ENCODE assay signal across 26 cellular contexts in genomic region chr9:110278080-110278707, GRCh38. TPM values are rescaled to one million over a fixed set of nuclear protein-coding genes. Genes with fewer than 3 reads are reported as not detected.
DNase-seq lines count a peak whose midpoint lies in the region; ATAC-seq, FAIRE-seq and TF ChIP-seq lines count a peak whose summit lies in the region.
"Had no signal": no experiment of that assay in that cellular context is flagged by ENCODE, and none has a peak within 500 bp of the region (broad histone marks: within the 10 kb centered on the region; RNA-seq: fewer than 3 reads in every experiment).

No MANE protein-coding gene starts in this region.

- H3K4me1 ChIP-seq in HCT116 (ENCODE audit: control insufficient read depth in 1 of 2, insufficient read depth in 2 of 2, low read length in 2 of 2) (peaks cover 33 to 61% of the 10 kb centered on the region in 2 experiments), keratinocyte (ENCODE audit: control insufficient read depth, extremely low read depth, insufficient read depth, low read length) (peaks cover 29% of the 10 kb centered on the region)
- H3K4me1 ChIP-seq: tibial artery had no signal

- H2AFZ ChIP-seq in HCT116 (ENCODE audit: low read depth, low read length, poor library complexity, severe bottlenecking): peak overlapping the region; percentile 88
- no peak overlapping the region for H2AFZ ChIP-seq in keratinocyte (ENCODE audit: control insufficient read depth, low read length)

- peak; percentile 2; the same call in 1 of the 2 replicates for TF ChIP-seq RAD21 in HCT116 (IDR thresholded peaks at IDR 0.05; ENCODE audit: low read depth)

- DNase-seq in Daoy (ENCODE audit: low read depth) (peak; percentile 31), HCT116 (ENCODE audit: low read depth, low spot score) (peak; percentile 61), RWPE1 (ENCODE audit: low spot score) (peak; percentile 68), keratinocyte (ENCODE audit: low read depth, low spot score) (no peak), DMS79 treated with DMSO at 0.1 percent for 48 hours (lab: John Stamatoyannopoulos, UW) (no peak), NCI-H1694 (lab: John Stamatoyannopoulos, UW) (no peak)
- DNase-seq in activated naive CD8-positive, alpha-beta T cell treated with anti-CD3 and anti-CD28 coated beads for 36 hours: no peak
- DNase-seq: activated effector memory CD4-positive, alpha-beta T cell treated with anti-CD3 and anti-CD28 coated beads, Interleukin-2, amount 50 U/mL, for 16 hours; activated naive CD8-positive, alpha-beta T cell treated with anti-CD3 and anti-CD28 coated beads, Interleukin-2, amount 50 U/mL, for 24 hours; brain microvascular endothelial cell; CD8-positive, alpha-beta memory T cell; GOT3; MV-4-11; NCI-H2029 treated with DMSO at 0.1 percent for 48 hours; NCI-H446 treated with DMSO at 0.1 percent for 48 hours; stimulated activated CD4-positive, alpha-beta T cell treated with anti-CD3 and anti-CD28 coated beads, Interleukin-12 subunit alpha, Interleukin-12 subunit beta, amount 100 ng/mL, for 4 hours; stimulated activated CD4-positive, alpha-beta T cell treated with anti-CD3 and anti-CD28 coated beads, Interleukin-4, amount 100 ng/mL, for 4 hours; tibial artery had no signal

- H3K27ac Mint-ChIP-seq in activated naive CD8-positive, alpha-beta T cell treated with anti-CD3 and anti-CD28 coated beads for 36 hours: no peak overlapping the region
- H3K27ac Mint-ChIP-seq: activated naive CD8-positive, alpha-beta T cell treated with anti-CD3 and anti-CD28 coated beads, Interleukin-2, amount 50 U/mL, for 24 hours; CD8-positive, alpha-beta memory T cell; memory B cell; stimulated activated naive CD8-positive, alpha-beta T cell treated with anti-CD3 and anti-CD28 coated beads, Interleukin-15, Interleukin-2, amounts not matched to agents 100 ng/mL and 50 ng/mL, for 24 hours; T-helper 2 cell treated with Interferon-gamma antibody and Interleukin-4, amounts not matched to agents 5 μg/mL and 100 μg/mL, for 36 hours had no signal

- intact Hi-C loops in HCT116 (cut with micrococcal nuclease): no loop called here

- H4K20me1 ChIP-seq in HCT116 (ENCODE audit: insufficient read depth) (no peaks in the 10 kb centered on the region), keratinocyte (ENCODE audit: control insufficient read depth, extremely low read depth, insufficient read depth, low read length) (no peaks in the 10 kb centered on the region)

- H3K4me1 Mint-ChIP-seq in activated naive CD8-positive, alpha-beta T cell treated with anti-CD3 and anti-CD28 coated beads for 36 hours: peaks cover 2% of the 10 kb centered on the region
- H3K4me1 Mint-ChIP-seq: CD8-positive, alpha-beta memory T cell; memory B cell had no signal

- H3K9me1 ChIP-seq in keratinocyte (ENCODE audit: control insufficient read depth, extremely low read depth, insufficient read depth, low read length): no peaks in the 10 kb centered on the region

- H3K27me3 Mint-ChIP-seq in activated naive CD8-positive, alpha-beta T cell treated with anti-CD3 and anti-CD28 coated beads for 36 hours: no peaks in the 10 kb centered on the region

- no peak overlapping the region for H3K4me3 Mint-ChIP-seq in activated naive CD8-positive, alpha-beta T cell treated with anti-CD3 and anti-CD28 coated beads for 36 hours
- H3K4me3 Mint-ChIP-seq: activated naive CD8-positive, alpha-beta T cell treated with anti-CD3 and anti-CD28 coated beads, Interleukin-2, amount 50 U/mL, for 24 hours; CD8-positive, alpha-beta memory T cell; memory B cell; stimulated activated naive CD8-positive, alpha-beta T cell treated with anti-CD3 and anti-CD28 coated beads, Interleukin-15, Interleukin-2, amounts not matched to agents 100 ng/mL and 50 ng/mL, for 24 hours; T-helper 2 cell treated with Interferon-gamma antibody and Interleukin-4, amounts not matched to agents 5 μg/mL and 100 μg/mL, for 36 hours had no signal

- H3K4me2 ChIP-seq in HCT116 (ENCODE audit: low read length) (peak overlapping the region; percentile 89), keratinocyte (ENCODE audit: control insufficient read depth, extremely low read depth, insufficient read depth, low read depth, low read length) (peak overlapping the region; percentile 30)

- dilution Hi-C loops in keratinocyte (cut with MboI; ENCODE audit: extremely low pct_ligation_motif_present, low sequenced_read_pairs): no loop called here

- CTCF ChIA-PET in HCT116 (lab: Charles Lee) (interaction anchor here (0.6 kb wide), 1 partner anchor 1067 kb away, joined by 3 read pairs; no protein-coding TSS in a partner anchor), RWPE1 (lab: Yijun Ruan, JAX) (no interaction called here)

- POLR2A ChIA-PET in HCT116 (lab: Charles Lee) (interaction anchor here (0.6 to 2.4 kb wide), 3 partner anchors 21 to 732 kb away, joined by 3 to 23 read pairs (median 3); partner anchors contain the start of gene TXN), RWPE1 (lab: Yijun Ruan, JAX; ENCODE audit: low non-redundant PET) (no interaction called here)

- H3K27me3 ChIP-seq in HCT116 (ENCODE audit: insufficient read depth, low read length) (no peaks in the 10 kb centered on the region), keratinocyte (ENCODE audit: control insufficient read depth, extremely low read depth, insufficient read depth, low read length) (no peaks in the 10 kb centered on the region)
- H3K27me3 ChIP-seq: brain microvascular endothelial cell had no signal

- ATAC-seq in HCT116 (peak; percentile 65), GM21390 (IDR thresholded peaks at IDR 0.05; ENCODE audit: unreplicated experiment) (no peak)
- ATAC-seq: activated naive CD8-positive, alpha-beta T cell treated with anti-CD3 and anti-CD28 coated beads, Interleukin-2, amount 50 U/mL, for 24 hours had no signal

- no peaks in the 10 kb centered on the region for H3K36me3 Mint-ChIP-seq in activated naive CD8-positive, alpha-beta T cell treated with anti-CD3 and anti-CD28 coated beads for 36 hours
- H3K36me3 Mint-ChIP-seq: CD8-positive, alpha-beta memory T cell; memory B cell had no signal

- H3K4me3 ChIP-seq in HCT116 (replicated peaks in 1 of 2; ENCODE audit: low read depth in 1 of 2, low read length in 2 of 2) (peak overlapping the region in 1 of 2 experiments; percentile 52; a peak in 2 of 4 replicates), keratinocyte (ENCODE audit: control insufficient read depth in 2 of 3, extremely low read depth in 1 of 3, insufficient read depth in 2 of 3, low read depth in 1 of 3, low read length in 3 of 3) (no peak overlapping the region)
- H3K4me3 ChIP-seq: SK-N-MC, tibial artery had no signal

- H3K27ac ChIP-seq in HCT116 (ENCODE audit: low read depth, low read length) (peak overlapping the region; percentile 68), RWPE1 (peak overlapping the region; percentile 37; the same call in 1 of the 2 replicates), keratinocyte (ENCODE audit: control insufficient read depth, insufficient read depth, low read length) (no peak overlapping the region)
- H3K27ac ChIP-seq: brain microvascular endothelial cell, SK-N-MC, tibial artery had no signal

- peak; percentile 20 for FAIRE-seq in keratinocyte (lab: Jason Lieb, UNC)
- FAIRE-seq: colon, RCC 7860 had no signal

- no peak for TF ChIP-seq CTCF in HCT116 (IDR thresholded peaks at IDR 0.05 in 2 of 3, conservative IDR thresholded peaks at IDR 0.05 in 1 of 3; ENCODE audit: borderline replicate concordance in 1 of 3, insufficient read depth in 1 of 3, low read depth in 2 of 3, low read length in 2 of 3)
- TF ChIP-seq CTCF in RWPE1 (conservative IDR thresholded peaks at IDR 0.05; ENCODE audit: low read depth): no peak
- no peak for TF ChIP-seq CTCF in keratinocyte (optimal IDR thresholded peaks at IDR 0.05 in 1 of 3, IDR thresholded peaks at IDR 0.05 in 1 of 3, conservative IDR thresholded peaks at IDR 0.05 in 1 of 3; ENCODE audit: extremely low read depth in 1 of 3, insufficient read depth in 2 of 3, low read length in 3 of 3)

- no peaks in the 10 kb centered on the region for H3K79me2 ChIP-seq in HCT116 (ENCODE audit: insufficient read depth, low read length)
- no peaks in the 10 kb centered on the region for H3K79me2 ChIP-seq in keratinocyte (ENCODE audit: control insufficient read depth, insufficient read depth, low read length)

- H3K9ac ChIP-seq in HCT116 (ENCODE audit: low read length) (peak overlapping the region; percentile 30; the same call in 1 of the 2 replicates), keratinocyte (ENCODE audit: control insufficient read depth, extremely low read depth, insufficient read depth, low read length) (no peak overlapping the region)

- no peaks in the 10 kb centered on the region for H3K9me2 ChIP-seq in HCT116 (ENCODE audit: insufficient read depth)

- TF ChIP-seq POLR2A in HCT116 (IDR thresholded peaks at IDR 0.05; ENCODE audit: borderline replicate concordance, extremely low read depth, insufficient read depth, insufficient read length): no peak

- BruUV-seq in HCT116 (replicated peaks; lab: Mats Ljungman, UMichigan): no TSS peak

- H3K9me3 ChIP-seq in HCT116 (ENCODE audit: control insufficient read depth in 1 of 2, insufficient read depth in 1 of 2, low read depth in 1 of 2, low read length in 2 of 2): no peaks in the 10 kb centered on the region
- no peaks in the 10 kb centered on the region for H3K9me3 ChIP-seq in keratinocyte (ENCODE audit: control insufficient read depth, low read depth, low read length)
- H3K9me3 ChIP-seq: tibial artery had no signal

- no peaks in the 10 kb centered on the region for H3K9me3 Mint-ChIP-seq in activated naive CD8-positive, alpha-beta T cell treated with anti-CD3 and anti-CD28 coated beads for 36 hours
- H3K9me3 Mint-ChIP-seq: activated naive CD8-positive, alpha-beta T cell treated with anti-CD3 and anti-CD28 coated beads, Interleukin-2, amount 50 U/mL, for 24 hours; CD8-positive, alpha-beta memory T cell; memory B cell; stimulated activated naive CD8-positive, alpha-beta T cell treated with anti-CD3 and anti-CD28 coated beads, Interleukin-15, Interleukin-2, amounts not matched to agents 100 ng/mL and 50 ng/mL, for 24 hours; T-helper 2 cell treated with Interferon-gamma antibody and Interleukin-4, amounts not matched to agents 5 μg/mL and 100 μg/mL, for 36 hours had no signal

- no peaks in the 10 kb centered on the region for H3K36me3 ChIP-seq in HCT116 (ENCODE audit: control insufficient read depth in 1 of 2, insufficient read depth in 2 of 2, low read length in 2 of 2)
- no peaks in the 10 kb centered on the region for H3K36me3 ChIP-seq in keratinocyte (ENCODE audit: control insufficient read depth in 2 of 2, extremely low read depth in 1 of 2, insufficient read depth in 2 of 2, low read length in 2 of 2)
- H3K36me3 ChIP-seq: brain microvascular endothelial cell, tibial artery had no signal

- RAD21 ChIA-PET in HCT116 (lab: Charles Lee; ENCODE audit: low non-redundant PET in 1 of 2, low total read pairs in 2 of 2, uncharacterized antibody in 2 of 2, unreplicated experiment in 2 of 2): interaction anchor here in 1 of 2 experiments (0.6 kb wide), 1 partner anchor 558 kb away, joined by 4 read pairs; no protein-coding TSS in a partner anchor

RNA-seq across cellular contexts. Expression of gene TXN, which starts 21.9 kb away (rescaled TPM):
- total RNA-seq in Daoy (2014; rRNA removed; shearing (Covaris generic)): 704 and 743 TPM in 2 replicates
- total RNA-seq in HCT116 (2021; ENCODE audit: unreplicated experiment): 421 TPM
- polyA plus RNA-seq in HCT116 (2012): 339 and 365 TPM in 2 replicates
- polyA plus RNA-seq in keratinocyte: 768 to 1,127 TPM (median 845 TPM) in 3 replicates
- polyA plus RNA-seq in keratinocyte (2011; ENCODE audit: low read depth): 178 TPM
- polyA plus RNA-seq in keratinocyte (2011; cell fraction: cytosol; rRNA removed): 1,024 and 1,515 TPM in 2 replicates
- 383 and 589 TPM in 2 replicates for polyA plus RNA-seq in keratinocyte (2011; cell fraction: nucleus; rRNA removed)
- polyA plus RNA-seq in keratinocyte (2012; ENCODE audit: low replicate concordance): 573 and 790 TPM in 2 replicates
- 95.6 to 332 TPM (median 271 TPM) in 3 replicates for polyA minus RNA-seq in keratinocyte
- polyA minus RNA-seq in keratinocyte (2011; cell fraction: cytosol; rRNA and poly(A)+ RNA removed): 238 TPM
- polyA minus RNA-seq in keratinocyte (2011; cell fraction: nucleus; rRNA and poly(A)+ RNA removed): 44.6 and 71.1 TPM in 2 replicates
- 100 to 1,000 TPM; 321 to 327 TPM for total RNA-seq in activated naive CD8-positive, alpha-beta T cell treated with anti-CD3 and anti-CD28 coated beads for 36 hours

RNA-seq across cellular contexts. Expression of gene TXNDC8, which starts 59.5 kb away (rescaled TPM):
- not detected in 2 replicates for total RNA-seq in Daoy (2014; rRNA removed; shearing (Covaris generic))
- total RNA-seq in HCT116 (2021; ENCODE audit: unreplicated experiment): not detected
- polyA plus RNA-seq in HCT116 (2012): not detected in 2 replicates
- polyA plus RNA-seq in keratinocyte: not detected in 3 replicates
- polyA plus RNA-seq in keratinocyte (2011; ENCODE audit: low read depth): not detected
- not detected in 2 replicates for polyA plus RNA-seq in keratinocyte (2011; cell fraction: cytosol; rRNA removed)
- polyA plus RNA-seq in keratinocyte (2011; cell fraction: nucleus; rRNA removed): not detected in 2 replicates
- polyA plus RNA-seq in keratinocyte (2012; ENCODE audit: low replicate concordance): not detected in 2 replicates
- polyA minus RNA-seq in keratinocyte: not detected in 3 replicates
- not detected for polyA minus RNA-seq in keratinocyte (2011; cell fraction: cytosol; rRNA and poly(A)+ RNA removed)
- not detected in 2 replicates for polyA minus RNA-seq in keratinocyte (2011; cell fraction: nucleus; rRNA and poly(A)+ RNA removed)
- total RNA-seq in activated naive CD8-positive, alpha-beta T cell treated with anti-CD3 and anti-CD28 coated beads for 36 hours: not detected
- total RNA-seq: CD8-positive, alpha-beta memory T cell; glomerular endothelial cell had no signal
- polyA plus RNA-seq: CD8-positive, alpha-beta memory T cell had no signal

Comparison
In these comparisons a context has a peak if more than half of its experiments do, and no peak if none do; other contexts are left out.
1. DNase-seq: peak in Daoy (single experiment), HCT116 (single experiment) and RWPE1 (single experiment); none in keratinocyte (single experiment), activated naive CD8-positive, alpha-beta T cell treated with anti-CD3 and anti-CD28 coated beads for 36 hours (single experiment), DMS79 treated with DMSO at 0.1 percent for 48 hours (single experiment) and NCI-H1694 (single experiment).